In genomic region chrX:15853586-15854079, GRCh38 we compare ENCODE assay signal across 8 cellular contexts. TPM values are rescaled to one million over a fixed set of nuclear protein-coding genes. Genes with fewer than 3 reads are reported as not detected.
DNase-seq lines count a peak whose midpoint lies in the region; ATAC-seq, FAIRE-seq and TF ChIP-seq lines count a peak whose summit lies in the region.

No MANE protein-coding gene starts in this region.

- intact Hi-C loops in body of pancreas (cut with DNase I): no loop called here

- no peaks in the 10 kb centered on the region for H3K27me3 ChIP-seq in body of pancreas

- TF ChIP-seq POLR2A in body of pancreas (IDR thresholded peaks at IDR 0.05) (no peak), GM12891 (IDR thresholded peaks at IDR 0.05; ENCODE audit: low read depth, low read length) (no peak)

- WGBS in body of pancreas, 2 donors: 17 to 23% methylated on average over 14 of the region's 14 CpGs
- 0% methylated on average over 3 to 5 of the region's 14 CpGs for WGBS in mesodermal cell (ENCODE audit: insufficient coverage in 2 of 2), 2 experiments

- H3K9me3 ChIP-seq in body of pancreas (no peaks in the 10 kb centered on the region), mesodermal cell (ENCODE audit: control insufficient read depth, low read length) (no peaks in the 10 kb centered on the region)

- H3K27ac ChIP-seq in body of pancreas (peak overlapping the region in 3 of 4 donors; percentile 81 to 92 (median 91)), mesodermal cell (ENCODE audit: low read depth, low read length, severe bottlenecking) (peak overlapping the region; percentile 57)

- H3K36me3 ChIP-seq in body of pancreas (replicated peaks in 1 of 2; ENCODE audit: insufficient read depth in 1 of 2, low read depth in 2 of 2) (no peaks in the 10 kb centered on the region), mesodermal cell (ENCODE audit: control insufficient read depth, insufficient read depth, low read length) (peaks cover 12% of the 10 kb centered on the region)

- DNase-seq in AG04449 (ENCODE audit: low read depth, low spot score) (no peak), HTR-8/SVneo (ENCODE audit: insufficient read length, low spot score) (no peak), body of pancreas (no peak), GM12891 (ENCODE audit: insufficient read length, low spot score) (no peak)

- ATAC-seq in body of pancreas (no peak), HG02759 (IDR thresholded peaks at IDR 0.05; ENCODE audit: unreplicated experiment) (no peak), HG03095 (IDR thresholded peaks at IDR 0.05; ENCODE audit: unreplicated experiment) (no peak), GM21367 (IDR thresholded peaks at IDR 0.05; ENCODE audit: unreplicated experiment) (no peak)

- TF ChIP-seq CTCF in AG04449 (IDR thresholded peaks at IDR 0.05; ENCODE audit: insufficient read depth, low read length, missing control alignments): no peak
- no peak for TF ChIP-seq CTCF in body of pancreas (IDR thresholded peaks at IDR 0.05)

- POLR2A ChIA-PET in AG04449 (lab: Yijun Ruan, JAX): no interaction called here

- peak; percentile 74 for FAIRE-seq in HTR-8/SVneo (lab: Jason Lieb, UNC)
- FAIRE-seq in GM12891 (lab: Jason Lieb, UNC): no peak

- H3K4me1 ChIP-seq in body of pancreas: no peaks in the 10 kb centered on the region
- H3K4me1 ChIP-seq in mesodermal cell (ENCODE audit: control insufficient read depth, insufficient read depth, low read length, poor library complexity, severe bottlenecking): peaks cover 7% of the 10 kb centered on the region

- H3K4me3 ChIP-seq in AG04449 (ENCODE audit: low read depth, low read length): peak overlapping the region; percentile 67
- H3K4me3 ChIP-seq in body of pancreas: peak overlapping the region in 1 of 2 donors; percentile 50
- H3K4me3 ChIP-seq in mesodermal cell (ENCODE audit: extremely low read depth, insufficient read depth, low read length, poor library complexity, severe bottlenecking): peak overlapping the region; percentile 62

- CTCF ChIA-PET in AG04449 (lab: Yijun Ruan, JAX): no interaction called here

TF ChIP-seq in GM12891, 5 proteins besides CTCF, POLR2A, EP300 and RAD21:
- TF ChIP-seq PAX5 (IDR thresholded peaks at IDR 0.05; ENCODE audit: insufficient read depth, low read length, severe bottlenecking) (no peak), SPI1 (IDR thresholded peaks at IDR 0.05; ENCODE audit: low read depth, low read length) (no peak), POU2F2 (IDR thresholded peaks at IDR 0.05; ENCODE audit: low read depth, low read length) (no peak), TAF1 (IDR thresholded peaks at IDR 0.05; ENCODE audit: low read depth, low read length) (no peak), POLR2AphosphoS5 (IDR thresholded peaks at IDR 0.05; ENCODE audit: low read depth, low read length) (no peak)

RNA-seq across cellular contexts. Expression of gene AP1S2, which starts 1.0 kb away (rescaled TPM):
- 10 to 100 TPM in 1 of 2 donors, 1 to 10 TPM in 1; 7.6 to 11.7 TPM for total RNA-seq in body of pancreas
- 133 TPM for polyA plus RNA-seq in mesodermal cell (2013, experiment 1 of 2)
- 145 TPM for polyA plus RNA-seq in mesodermal cell (2013, experiment 2 of 2)
- 35.3 TPM for polyA plus RNA-seq in GM12891 (2012; ENCODE audit: low read depth, missing spikeins)
